22 cellular contexts compared by ENCODE assay signal in genomic region chr3:79337798-79338197, GRCh38.
DNase-seq lines count a peak whose midpoint lies in the region; ATAC-seq, FAIRE-seq and TF ChIP-seq lines count a peak whose summit lies in the region.
"Had no signal": no experiment of that assay in that cellular context is flagged by ENCODE, and none has a peak within 500 bp of the region (broad histone marks: within the 10 kb centered on the region; RNA-seq: fewer than 3 reads in every experiment).

No MANE protein-coding gene starts in this region.

- DNase-seq in pancreas (no peak), left ventricle myocardium inferior (no peak), midbrain (lab: John Stamatoyannopoulos, UW) (no peak), T-helper 2 cell (no peak)
- DNase-seq: 8988T; Caco-2; CD4-positive, CD25-positive, alpha-beta regulatory T cell; CD8-positive, alpha-beta T cell; DMS153; DND-41; GDM1; GOT3; HFFc6 had no signal

- intact Hi-C loops in pancreas (cut with DNase I): no loop called here
- intact Hi-C loops in left ventricle myocardium inferior (cut with micrococcal nuclease): no loop called here

- H3K36me3 ChIP-seq in pancreas: no peaks in the 10 kb centered on the region
- H3K36me3 ChIP-seq in left ventricle myocardium inferior: no peaks in the 10 kb centered on the region
- H3K36me3 ChIP-seq: BLaER1, HAP-1 had no signal

- TF ChIP-seq CTCF in pancreas (IDR thresholded peaks at IDR 0.05) (no peak), left ventricle myocardium inferior (IDR thresholded peaks at IDR 0.05; ENCODE audit: borderline replicate concordance) (no peak)

- FAIRE-seq in A204.1 (lab: Jason Lieb, UNC): peak; percentile 64
- peak; percentile 57 for FAIRE-seq in G401.6 (lab: Jason Lieb, UNC)
- peak; percentile 31 for FAIRE-seq in endometrium (lab: Jason Lieb, UNC)
- FAIRE-seq in pancreas (lab: Jason Lieb, UNC): peak; percentile 79
- FAIRE-seq: GM12891, GM18507, H54 had no signal

- H3K9me3 ChIP-seq in pancreas (no peaks in the 10 kb centered on the region), left ventricle myocardium inferior (replicated peaks) (peaks cover 8% of the 10 kb centered on the region)
- H3K9me3 ChIP-seq: Caco-2 had no signal

- ATAC-seq in pancreas: no peak
- ATAC-seq: CD8-positive, alpha-beta T cell had no signal

- no peaks in the 10 kb centered on the region for H3K27me3 ChIP-seq in pancreas
- no peaks in the 10 kb centered on the region for H3K27me3 ChIP-seq in left ventricle myocardium inferior (ENCODE audit: low read depth)
- H3K27me3 ChIP-seq: BLaER1 had no signal

- no peak overlapping the region for H3K27ac ChIP-seq in pancreas
- H3K27ac ChIP-seq in left ventricle myocardium inferior (replicated peaks): no peak overlapping the region
- H3K27ac ChIP-seq: BLaER1, C4-2B had no signal

- H3K4me1 ChIP-seq in pancreas (no peaks in the 10 kb centered on the region), left ventricle myocardium inferior (no peaks in the 10 kb centered on the region)
- H3K4me1 ChIP-seq: BLaER1, Caco-2, HAP-1 had no signal

- no peak overlapping the region for H3K4me3 ChIP-seq in pancreas
- no peak overlapping the region for H3K4me3 ChIP-seq in left ventricle myocardium inferior
- H3K4me3 ChIP-seq: BLaER1, HAP-1 had no signal
